8 cellular contexts compared by ENCODE assay signal in the genomic region with DNA sequence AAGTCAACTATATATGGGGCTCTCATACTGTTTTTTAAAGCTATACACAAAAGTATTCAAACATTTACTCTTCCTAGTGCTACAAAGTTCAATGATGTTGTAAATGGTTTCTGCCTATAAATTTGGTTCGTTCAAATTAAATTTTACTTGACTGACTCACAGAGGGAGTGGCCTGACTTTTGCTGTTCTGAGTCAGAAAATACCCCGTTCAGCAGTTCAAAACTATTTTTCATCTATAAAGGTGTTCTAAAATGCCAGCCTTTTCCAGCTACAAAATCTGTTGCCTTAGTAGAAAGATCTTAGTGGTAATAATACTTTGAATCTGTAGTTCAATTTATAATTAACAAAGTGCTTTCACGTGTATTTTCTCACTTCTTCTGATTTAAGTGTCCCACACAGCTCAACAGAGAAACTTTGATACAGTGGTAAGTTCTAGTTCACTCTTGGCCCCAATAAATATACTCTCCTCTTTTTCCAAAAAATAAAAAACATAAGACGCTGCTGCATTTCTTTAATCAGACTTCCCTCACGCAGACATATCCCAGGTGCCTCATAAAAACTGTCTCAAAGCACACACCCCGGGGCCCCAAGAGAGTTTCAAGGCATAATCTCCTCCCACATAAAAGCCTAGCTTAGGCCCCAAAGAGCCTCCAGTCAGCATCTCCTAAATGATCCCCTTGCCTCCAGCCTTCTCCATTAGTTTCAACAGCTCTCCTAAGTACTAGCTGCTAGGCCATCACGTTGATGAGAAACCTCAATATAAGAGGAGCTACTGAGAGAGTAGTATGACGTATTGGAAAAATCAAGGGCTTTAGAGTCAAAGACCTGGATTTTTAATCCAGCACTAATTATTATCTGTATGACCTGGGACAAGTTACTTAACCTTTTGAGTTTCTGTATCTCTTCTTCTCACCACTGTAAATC. TPM values are rescaled to one million over a fixed set of nuclear protein-coding genes. Genes with fewer than 3 reads are reported as not detected.
DNase-seq lines count a peak whose midpoint lies in the region; ATAC-seq and TF ChIP-seq lines count a peak whose summit lies in the region.

No MANE protein-coding gene starts in this region.

- no peak for ATAC-seq in stimulated activated naive B cell treated with anti-CD40 and anti-IgM and Interleukin-4, amounts not matched to agents 10 μg/mL and 1 μg/mL and 100 μg/mL, for 72 hours (replicated peaks)
- no peak for ATAC-seq in HG02759 (IDR thresholded peaks at IDR 0.05; ENCODE audit: unreplicated experiment)

- H3K4me3 ChIP-seq in HEK293 (ENCODE audit: low read depth, low read length) (peak overlapping the region; percentile 6), foreskin fibroblast (ENCODE audit: low read depth in 1 of 2, low read length in 2 of 2) (peak overlapping the region; percentile 46 to 70)

- peak overlapping the region; percentile 88 for H3K27ac ChIP-seq in HEK293 (ENCODE audit: extremely low read depth, low read depth, low read length)

- peaks cover 46 to 92% of the 10 kb centered on the region in 2 donors for H3K4me1 Mint-ChIP-seq in stimulated activated naive B cell treated with anti-CD40 and anti-IgM and Interleukin-4, amounts not matched to agents 10 μg/mL and 1 μg/mL and 100 μg/mL, for 72 hours

- H3K4me1 ChIP-seq in HEK293 (ENCODE audit: control insufficient read depth, insufficient read depth, low read length), result peaks cover 52% of the 10 kb centered on the region

- TF ChIP-seq CTCF in HEK293 (tag by site-specific recombination; IDR thresholded peaks at IDR 0.05), result no peak
- no peak for TF ChIP-seq CTCF in foreskin fibroblast (IDR thresholded peaks at IDR 0.05; ENCODE audit: low read depth, low read length)

- no peaks in the 10 kb centered on the region for H3K36me3 ChIP-seq in HEK293 (ENCODE audit: control insufficient read depth in 2 of 2, insufficient read depth in 1 of 2, low read length in 2 of 2)

- peak overlapping the region; percentile 85 to 100 for H3K4me3 Mint-ChIP-seq in stimulated activated naive B cell treated with anti-CD40 and anti-IgM and Interleukin-4, amounts not matched to agents 10 μg/mL and 1 μg/mL and 100 μg/mL, for 72 hours

- POLR2A ChIA-PET in HEK293 (lab: Yijun Ruan, JAX), result interaction anchor here (0.6 to 1.9 kb wide), 5 partner anchors 9 to 138 kb away, joined by 3 to 9 read pairs (median 3); partner anchors contain the start of genes KHDRBS1 and TMEM39B

- H3K9me3 Mint-ChIP-seq in stimulated activated naive B cell treated with anti-CD40 and anti-IgM and Interleukin-4, amounts not matched to agents 10 μg/mL and 1 μg/mL and 100 μg/mL, for 72 hours, result no peaks in the 10 kb centered on the region

- peaks cover 19 to 38% of the 10 kb centered on the region in 2 donors for H3K36me3 Mint-ChIP-seq in stimulated activated naive B cell treated with anti-CD40 and anti-IgM and Interleukin-4, amounts not matched to agents 10 μg/mL and 1 μg/mL and 100 μg/mL, for 72 hours

- no peaks in the 10 kb centered on the region for H3K9me3 ChIP-seq in HEK293 (ENCODE audit: control insufficient read depth, insufficient read depth, low read depth, low read length)

- peak; percentile 50 for DNase-seq in A172 (ENCODE audit: low spot score)
- DNase-seq in activated CD4-positive, alpha-beta T cell treated with anti-CD3 and anti-CD28 coated beads for 48 hours, result peak; percentile 51
- peak; percentile 39 to 78 for DNase-seq in foreskin fibroblast
- no peak for DNase-seq in stimulated activated naive B cell treated with anti-CD40 and anti-IgM and Interleukin-4, amounts not matched to agents 10 μg/mL and 1 μg/mL and 100 μg/mL, for 72 hours
- no peak for DNase-seq in COLO829 (ENCODE audit: low spot score)
- no peak for DNase-seq in NCI-H1048 (lab: John Stamatoyannopoulos, UW)

- H3K27me3 Mint-ChIP-seq in stimulated activated naive B cell treated with anti-CD40 and anti-IgM and Interleukin-4, amounts not matched to agents 10 μg/mL and 1 μg/mL and 100 μg/mL, for 72 hours, result no peaks in the 10 kb centered on the region

- H3K27ac Mint-ChIP-seq in stimulated activated naive B cell treated with anti-CD40 and anti-IgM and Interleukin-4, amounts not matched to agents 10 μg/mL and 1 μg/mL and 100 μg/mL, for 72 hours, result peak overlapping the region; percentile 94

- CTCF ChIA-PET in HEK293 (lab: Yijun Ruan, JAX), result interaction anchor here (0.6 to 3.3 kb wide), 4 partner anchors 16 to 56 kb away, joined by 3 to 24 read pairs (median 4); no protein-coding TSS in a partner anchor

TF ChIP-seq in HEK293, 187 proteins besides CTCF, POLR2A, EP300 and RAD21 (continues in another document):
- TF ChIP-seq, protein P1, sequence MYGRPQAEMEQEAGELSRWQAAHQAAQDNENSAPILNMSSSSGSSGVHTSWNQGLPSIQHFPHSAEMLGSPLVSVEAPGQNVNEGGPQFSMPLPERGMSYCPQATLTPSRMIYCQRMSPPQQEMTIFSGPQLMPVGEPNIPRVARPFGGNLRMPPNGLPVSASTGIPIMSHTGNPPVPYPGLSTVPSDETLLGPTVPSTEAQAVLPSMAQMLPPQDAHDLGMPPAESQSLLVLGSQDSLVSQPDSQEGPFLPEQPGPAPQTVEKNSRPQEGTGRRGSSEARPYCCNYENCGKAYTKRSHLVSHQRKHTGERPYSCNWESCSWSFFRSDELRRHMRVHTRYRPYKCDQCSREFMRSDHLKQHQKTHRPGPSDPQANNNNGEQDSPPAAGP (tag by site-specific recombination; IDR thresholded peaks at IDR 0.05), result 0 out of 2 replicates have a peak, but pooled peaks have one; percentile 40
- TF ChIP-seq, protein P2, sequence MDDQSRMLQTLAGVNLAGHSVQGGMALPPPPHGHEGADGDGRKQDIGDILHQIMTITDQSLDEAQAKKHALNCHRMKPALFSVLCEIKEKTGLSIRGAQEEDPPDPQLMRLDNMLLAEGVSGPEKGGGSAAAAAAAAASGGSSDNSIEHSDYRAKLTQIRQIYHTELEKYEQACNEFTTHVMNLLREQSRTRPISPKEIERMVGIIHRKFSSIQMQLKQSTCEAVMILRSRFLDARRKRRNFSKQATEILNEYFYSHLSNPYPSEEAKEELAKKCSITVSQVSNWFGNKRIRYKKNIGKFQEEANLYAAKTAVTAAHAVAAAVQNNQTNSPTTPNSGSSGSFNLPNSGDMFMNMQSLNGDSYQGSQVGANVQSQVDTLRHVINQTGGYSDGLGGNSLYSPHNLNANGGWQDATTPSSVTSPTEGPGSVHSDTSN (CRISPR knock-in tag; IDR thresholded peaks at IDR 0.05), result no peak
- no peak for TF ChIP-seq ZNF830 (tag by site-specific recombination; IDR thresholded peaks at IDR 0.05; ENCODE audit: low read depth)
- no peak for TF ChIP-seq ZNF132 (tag by site-specific recombination; IDR thresholded peaks at IDR 0.05; ENCODE audit: borderline replicate concordance)
- TF ChIP-seq EGR2 (tag by site-specific recombination; IDR thresholded peaks at IDR 0.05; ENCODE audit: low read depth), result peak; percentile 64
- TF ChIP-seq PRDM2 (tag by site-specific recombination; IDR thresholded peaks at IDR 0.05; ENCODE audit: borderline replicate concordance), result no peak
- TF ChIP-seq ZBTB17 (tag by site-specific recombination; IDR thresholded peaks at IDR 0.05), result peak; percentile 83
- TF ChIP-seq ZNF555 (tag by site-specific recombination; conservative IDR thresholded peaks at IDR 0.05), result no peak
- TF ChIP-seq ZNF610 (tag by site-specific recombination; IDR thresholded peaks at IDR 0.05; ENCODE audit: borderline replicate concordance), result peak; percentile 77
- no peak for TF ChIP-seq ZFP3 (tag by site-specific recombination; IDR thresholded peaks at IDR 0.05; ENCODE audit: low read depth)
- TF ChIP-seq ZNF571 (tag by site-specific recombination; IDR thresholded peaks at IDR 0.05), result no peak
- TF ChIP-seq ZNF660 (tag by site-specific recombination; IDR thresholded peaks at IDR 0.05), result peak; percentile 38; the same call in 1 of the 2 replicates

RNA-seq across cellular contexts. Expression of gene PTP4A2, which starts 3.2 kb away (rescaled TPM):
- 207 and 289 TPM in 2 replicates for total RNA-seq in A172 (2014; rRNA removed; shearing (Covaris generic))

Comparison
In these comparisons a context has a peak if more than half of its experiments do, and no peak if none do; other contexts are left out.
1. DNase-seq: peak in A172 (single experiment), activated CD4-positive, alpha-beta T cell treated with anti-CD3 and anti-CD28 coated beads for 48 hours (single experiment) and foreskin fibroblast (2 of 2); none in stimulated activated naive B cell treated with anti-CD40 and anti-IgM and Interleukin-4, amounts not matched to agents 10 μg/mL and 1 μg/mL and 100 μg/mL, for 72 hours (single experiment), COLO829 (single experiment) and NCI-H1048 (single experiment).